In the genomic region with DNA sequence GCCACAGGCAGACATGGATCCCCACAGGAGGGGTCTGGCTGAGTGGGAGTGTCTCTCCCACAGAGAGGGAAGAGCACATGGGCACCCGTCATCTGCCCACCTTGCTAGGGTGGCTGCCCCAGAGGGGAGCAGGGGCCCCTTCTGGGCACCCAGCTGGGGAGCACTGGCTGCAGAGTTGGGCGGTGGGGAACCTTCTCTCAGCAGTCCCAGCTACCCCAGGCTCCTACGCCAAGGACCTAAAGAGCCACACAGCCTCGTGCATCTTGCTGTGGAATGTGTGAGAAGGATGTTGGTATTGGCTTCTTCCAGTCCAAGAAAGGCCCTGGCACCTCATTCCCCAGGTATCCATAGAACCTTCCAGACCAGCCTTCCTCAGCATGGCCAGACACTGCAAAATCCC, we compare ENCODE assay signal across 25 cellular contexts.
"Had no signal": no experiment of that assay in that cellular context is flagged by ENCODE, and none has a peak within 500 bp of the region (broad histone marks: within the 10 kb centered on the region; RNA-seq: fewer than 3 reads in every experiment).

No MANE protein-coding gene starts in this region.

- H3K36me3 Mint-ChIP-seq: activated naive CD4-positive, alpha-beta T cell treated with anti-CD3 and anti-CD28 coated beads, Interleukin-2, amount 50 U/mL, for 72 hours; activated naive CD8-positive, alpha-beta T cell treated with anti-CD3 and anti-CD28 coated beads, Interleukin-2, amount 10 ng/mL, durations not matched to agents 7 days and 5 days; brain had no signal

- H3K27ac ChIP-seq: ascending aorta, breast epithelium, cardiac muscle cell, colonic mucosa had no signal

- ATAC-seq: activated T-cell treated with anti-CD3 and anti-CD28 coated beads, Interleukin-2, amount 50 U/mL, for 4 hours; esophagus mucosa; heart right ventricle had no signal

- H3K9me3 Mint-ChIP-seq: activated CD4-positive, alpha-beta memory T cell treated with anti-CD3 and anti-CD28 coated beads, Interleukin-2, amount 10 ng/mL, durations not matched to agents 7 days and 5 days; activated CD4-positive, alpha-beta T cell treated with anti-CD3 and anti-CD28 coated beads, Interleukin-2, amount 10 ng/mL, durations not matched to agents 7 days and 5 days; activated naive CD4-positive, alpha-beta T cell treated with anti-CD3 and anti-CD28 coated beads for 36 hours; activated naive CD4-positive, alpha-beta T cell treated with anti-CD3 and anti-CD28 coated beads, Interleukin-2, amount 50 U/mL, for 72 hours; activated naive CD8-positive, alpha-beta T cell treated with anti-CD3 and anti-CD28 coated beads, Interleukin-2, amount 10 ng/mL, durations not matched to agents 7 days and 5 days; activated T-cell treated with anti-CD3 and anti-CD28 coated beads, Interleukin-2, amount 50 U/mL, for 4 hours; activated T-helper 17 cell treated with anti-CD3 and anti-CD28 coated beads, Interleukin-2, amount 50 U/mL, for 72 hours; brain had no signal

- H3K4me1 ChIP-seq: ascending aorta, breast epithelium, colonic mucosa had no signal

- H3K36me3 ChIP-seq: ascending aorta, breast epithelium, cardiac muscle cell, colonic mucosa, heart right ventricle had no signal

- H3K9me3 ChIP-seq: ascending aorta, breast epithelium, colonic mucosa, heart right ventricle had no signal

- H3K27me3 Mint-ChIP-seq: activated CD4-positive, alpha-beta T cell treated with anti-CD3 and anti-CD28 coated beads, Interleukin-2, amount 10 ng/mL, durations not matched to agents 7 days and 5 days; activated naive CD8-positive, alpha-beta T cell treated with anti-CD3 and anti-CD28 coated beads, Interleukin-2, amount 10 ng/mL, durations not matched to agents 7 days and 5 days had no signal

- H3K4me1 Mint-ChIP-seq: activated CD4-positive, alpha-beta memory T cell treated with anti-CD3 and anti-CD28 coated beads, Interleukin-2, amount 10 ng/mL, durations not matched to agents 7 days and 5 days; activated CD4-positive, alpha-beta T cell treated with anti-CD3 and anti-CD28 coated beads, Interleukin-2, amount 10 ng/mL, durations not matched to agents 7 days and 5 days; activated naive CD8-positive, alpha-beta T cell treated with anti-CD3 and anti-CD28 coated beads, Interleukin-2, amount 10 ng/mL, durations not matched to agents 7 days and 5 days; activated T-helper 17 cell treated with anti-CD3 and anti-CD28 coated beads, Interleukin-2, amount 50 U/mL, for 72 hours had no signal

- DNase-seq: activated CD4-positive, alpha-beta memory T cell treated with anti-CD3 and anti-CD28 coated beads, Interleukin-2, amount 10 ng/mL, durations not matched to agents 7 days and 5 days; activated CD4-positive, alpha-beta T cell treated with anti-CD3 and anti-CD28 coated beads for 1 hour; activated CD4-positive, alpha-beta T cell treated with anti-CD3 and anti-CD28 coated beads for 4 hours; activated CD4-positive, alpha-beta T cell treated with anti-CD3 and anti-CD28 coated beads, Interleukin-2, amount 10 ng/mL, durations not matched to agents 7 days and 5 days; activated CD4-positive, alpha-beta T cell treated with anti-CD3 and anti-CD28 coated beads, Interleukin-2, amount 50 U/mL, for 4 hours; activated CD8-positive, alpha-beta memory T cell treated with anti-CD3 and anti-CD28 coated beads for 24 hours; activated effector memory CD4-positive, alpha-beta T cell treated with Interleukin-2 at 50 U/mL for 16 hours; activated gamma-delta T cell treated with Interleukin-2 at 50 U/mL for 16 hours; activated naive CD4-positive, alpha-beta T cell treated with anti-CD3 and anti-CD28 coated beads for 36 hours; activated naive CD8-positive, alpha-beta T cell treated with anti-CD3 and anti-CD28 coated beads, Interleukin-2, amount 10 ng/mL, durations not matched to agents 7 days and 5 days; activated T-cell treated with anti-CD3 and anti-CD28 coated beads, Interleukin-2, amount 50 U/mL, for 4 hours; central memory CD4-positive, alpha-beta T cell; cerebellar nuclear complex; colonic mucosa; effector CD8-positive, alpha-beta T cell; foreskin fibroblast; heart right ventricle; T-helper 2 cell had no signal

- H3K4me3 Mint-ChIP-seq: activated CD4-positive, alpha-beta memory T cell treated with anti-CD3 and anti-CD28 coated beads, Interleukin-2, amount 10 ng/mL, durations not matched to agents 7 days and 5 days; activated CD4-positive, alpha-beta T cell treated with anti-CD3 and anti-CD28 coated beads, Interleukin-2, amount 10 ng/mL, durations not matched to agents 7 days and 5 days; activated naive CD4-positive, alpha-beta T cell treated with anti-CD3 and anti-CD28 coated beads for 36 hours; activated naive CD8-positive, alpha-beta T cell treated with anti-CD3 and anti-CD28 coated beads, Interleukin-2, amount 10 ng/mL, durations not matched to agents 7 days and 5 days; activated T-cell treated with anti-CD3 and anti-CD28 coated beads, Interleukin-2, amount 50 U/mL, for 4 hours; activated T-helper 17 cell treated with anti-CD3 and anti-CD28 coated beads, Interleukin-2, amount 50 U/mL, for 72 hours; brain had no signal

- H3K27me3 ChIP-seq: ascending aorta, cardiac muscle cell, colonic mucosa, heart right ventricle had no signal

- H3K27ac Mint-ChIP-seq: activated CD4-positive, alpha-beta memory T cell treated with anti-CD3 and anti-CD28 coated beads, Interleukin-2, amount 10 ng/mL, durations not matched to agents 7 days and 5 days; activated CD4-positive, alpha-beta T cell treated with anti-CD3 and anti-CD28 coated beads, Interleukin-2, amount 10 ng/mL, durations not matched to agents 7 days and 5 days; activated naive CD4-positive, alpha-beta T cell treated with anti-CD3 and anti-CD28 coated beads for 36 hours; activated naive CD8-positive, alpha-beta T cell treated with anti-CD3 and anti-CD28 coated beads, Interleukin-2, amount 10 ng/mL, durations not matched to agents 7 days and 5 days; activated T-helper 17 cell treated with anti-CD3 and anti-CD28 coated beads, Interleukin-2, amount 50 U/mL, for 72 hours had no signal

- H3K4me3 ChIP-seq: ascending aorta, breast epithelium, cardiac muscle cell, colonic mucosa, heart right ventricle had no signal
